In genomic region chr10:94276140-94276539, GRCh38 we compare ENCODE assay signal across 28 cellular contexts.
"Had no signal": no experiment of that assay in that cellular context is flagged by ENCODE, and none has a peak within 500 bp of the region (broad histone marks: within the 10 kb centered on the region; RNA-seq: fewer than 3 reads in every experiment).

No MANE protein-coding gene starts in this region.

- H3K27ac ChIP-seq: left lung, parathyroid adenoma, skin epidermis, suprapubic skin, upper lobe of right lung had no signal

- H3K36me3 ChIP-seq: left lung, lower lobe of right lung, suprapubic skin, upper lobe of right lung had no signal

- H3K27me3 ChIP-seq: heart left ventricle, left lung, suprapubic skin, tibial artery, upper lobe of right lung had no signal

- H3K4me3 Mint-ChIP-seq: immature natural killer cell; naive thymus-derived CD8-positive, alpha-beta T cell; nephron; neural crest cell; stimulated activated effector memory CD8-positive, alpha-beta T cell treated with anti-CD3 and anti-CD28 coated beads, Interleukin-12 subunit alpha, Interleukin-12 subunit beta, amount 100 ng/mL, for 72 hours; stimulated activated naive CD8-positive, alpha-beta T cell treated with anti-CD3 and anti-CD28 coated beads, Interleukin-15, Interleukin-2, amounts not matched to agents 100 ng/mL and 50 ng/mL, for 24 hours had no signal

- ATAC-seq: heart left ventricle; left colon; left lung; lower lobe of right lung; mucosa of descending colon; naive thymus-derived CD8-positive, alpha-beta T cell; psoas muscle; sciatic nerve; stimulated activated effector memory CD8-positive, alpha-beta T cell treated with anti-CD3 and anti-CD28 coated beads, Interleukin-12 subunit alpha, Interleukin-12 subunit beta, amount 100 ng/mL, for 72 hours; upper lobe of right lung had no signal

- H2AFZ ChIP-seq: parathyroid adenoma had no signal

- H3K9ac ChIP-seq: parathyroid adenoma had no signal

- DNase-seq: heart left ventricle; hypothalamus; immature natural killer cell; kidney; left colon; left lung; lower lobe of right lung; mammary epithelial cell; mesendoderm; midbrain; mucosa of descending colon; naive thymus-derived CD8-positive, alpha-beta T cell; nucleus accumbens; psoas muscle; stimulated activated CD4-positive, alpha-beta T cell treated with anti-CD3 and anti-CD28 coated beads, Interleukin-4, amount 100 ng/mL, for 24 hours; stimulated activated naive CD4-positive, alpha-beta T cell; tibial artery; trophoblast cell; upper lobe of right lung had no signal

- H3K36me3 Mint-ChIP-seq: stimulated activated effector memory CD8-positive, alpha-beta T cell treated with anti-CD3 and anti-CD28 coated beads, Interleukin-12 subunit alpha, Interleukin-12 subunit beta, amount 100 ng/mL, for 72 hours had no signal

- H3K79me2 ChIP-seq: parathyroid adenoma had no signal

- H3K4me1 ChIP-seq: left lung, parathyroid adenoma, suprapubic skin had no signal

- H3K4me3 ChIP-seq: heart left ventricle, left lung, lower lobe of right lung, mucosa of descending colon, psoas muscle, skin epidermis, suprapubic skin, thoracic aorta, tibial artery, upper lobe of right lung had no signal

- H3K27ac Mint-ChIP-seq: immature natural killer cell; naive thymus-derived CD8-positive, alpha-beta T cell; stimulated activated effector memory CD8-positive, alpha-beta T cell treated with anti-CD3 and anti-CD28 coated beads, Interleukin-12 subunit alpha, Interleukin-12 subunit beta, amount 100 ng/mL, for 72 hours; stimulated activated naive CD8-positive, alpha-beta T cell treated with anti-CD3 and anti-CD28 coated beads, Interleukin-15, Interleukin-2, amounts not matched to agents 100 ng/mL and 50 ng/mL, for 24 hours had no signal

- H3K9me3 ChIP-seq: lower lobe of right lung, mucosa of descending colon, psoas muscle, suprapubic skin, thoracic aorta, upper lobe of right lung had no signal
